In the genomic region with DNA sequence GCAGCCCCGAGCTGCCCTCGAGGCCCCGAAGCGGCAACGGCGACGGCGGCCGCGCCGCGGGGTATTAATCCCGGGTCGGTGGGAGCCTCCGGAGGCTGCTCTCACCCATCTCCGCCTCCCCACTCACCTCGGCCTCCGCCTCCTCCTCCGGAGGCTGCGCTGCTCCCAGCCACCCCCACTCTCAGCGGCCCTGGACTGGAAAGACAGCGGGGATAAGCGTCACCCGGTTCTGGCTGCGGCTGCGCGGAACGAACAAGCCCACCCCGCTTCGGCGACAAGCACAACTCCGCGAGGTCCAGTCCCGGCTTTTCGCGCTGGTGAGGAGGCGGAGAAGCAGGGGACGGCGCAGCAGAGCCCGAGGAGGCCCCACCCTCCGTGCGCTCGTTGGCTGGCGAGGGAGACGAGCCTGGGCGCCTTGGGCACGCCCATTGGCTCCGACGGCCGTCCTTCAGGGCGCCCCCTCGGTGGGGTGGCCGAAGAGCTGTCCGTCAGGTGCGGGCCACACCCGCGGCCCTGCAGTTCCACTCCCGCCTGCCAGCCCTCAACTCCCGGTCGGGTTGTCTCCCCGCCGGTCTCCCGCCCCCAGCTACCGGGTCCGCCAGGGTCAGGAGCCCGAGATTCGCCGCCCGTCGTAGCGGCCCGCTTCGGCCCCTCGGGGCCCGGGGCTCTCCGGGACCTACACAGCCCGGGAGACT, we compare ENCODE assay signal across 8 cellular contexts. TPM values are rescaled to one million over a fixed set of nuclear protein-coding genes. Genes with fewer than 3 reads are reported as not detected.
DNase-seq lines count a peak whose midpoint lies in the region; ATAC-seq and TF ChIP-seq lines count a peak whose summit lies in the region.

A gene (minus strand): TSS at position 327 of the 695 bp plus-strand sequence. CDS start 11,469 bp downstream, outside the sequence.

- ATAC-seq in HG02610 (IDR thresholded peaks at IDR 0.05; ENCODE audit: unreplicated experiment) = peak; percentile 90

- peaks cover 10% of the 10 kb centered on the region for H3K4me1 ChIP-seq in thymus (ENCODE audit: control insufficient read depth, insufficient read depth, low read length)

- peak within 1 kb of the TSS; percentile 90 for H3K4me3 ChIP-seq in GM08714 (ENCODE audit: low read length)
- H3K4me3 ChIP-seq in thymus (ENCODE audit: low read length) = peak within 1 kb of the TSS; percentile 88

- H3K27ac ChIP-seq in thymus (ENCODE audit: low read depth) = peak within 1 kb of the TSS; percentile 98

- H3K27ac Mint-ChIP-seq in activated naive CD8-positive, alpha-beta T cell treated with anti-CD3 and anti-CD28 coated beads for 36 hours = peak within 1 kb of the TSS; percentile 98
- H3K27ac Mint-ChIP-seq in glutamatergic neuron (ENCODE audit: unreplicated experiment) (peak within 1 kb of the TSS; percentile 95), osteocyte (ENCODE audit: unreplicated experiment) (peak within 1 kb of the TSS; percentile 98)

- H3K36me3 Mint-ChIP-seq in activated naive CD8-positive, alpha-beta T cell treated with anti-CD3 and anti-CD28 coated beads for 36 hours = peaks cover 37% of the 10 kb centered on the region
- H3K36me3 Mint-ChIP-seq in glutamatergic neuron (ENCODE audit: unreplicated experiment) (peaks cover 4% of the 10 kb centered on the region), osteocyte (ENCODE audit: unreplicated experiment) (peaks cover 5% of the 10 kb centered on the region)

- under 1% methylated on average over 77 of the region's 77 CpGs for WGBS in thymus

- DNase-seq in NCI-H1105 (lab: John Stamatoyannopoulos, UW) (peak; percentile 85), SKM-1 treated with dmso at 0.1 percent for 144 hours (lab: John Stamatoyannopoulos, UW; ENCODE audit: unreplicated experiment) (peak; percentile 96), glutamatergic neuron (peak; percentile 99), osteocyte (ENCODE audit: extremely low spot score, unreplicated experiment) (peak; percentile 100)
- peak; percentile 99 for DNase-seq in activated naive CD8-positive, alpha-beta T cell treated with anti-CD3 and anti-CD28 coated beads for 36 hours

- TF ChIP-seq CTCF in glutamatergic neuron (IDR thresholded peaks at IDR 0.05; ENCODE audit: partially characterized antibody, unreplicated experiment) = no peak
- TF ChIP-seq CTCF in osteocyte (IDR thresholded peaks at IDR 0.05) = no peak

- peak within 1 kb of the TSS; percentile 96 for H3K4me3 Mint-ChIP-seq in activated naive CD8-positive, alpha-beta T cell treated with anti-CD3 and anti-CD28 coated beads for 36 hours
- H3K4me3 Mint-ChIP-seq in glutamatergic neuron (ENCODE audit: unreplicated experiment) (peak within 1 kb of the TSS; percentile 98), osteocyte (ENCODE audit: unreplicated experiment) (peak within 1 kb of the TSS; percentile 97)

- no peaks in the 10 kb centered on the region for H3K27me3 Mint-ChIP-seq in activated naive CD8-positive, alpha-beta T cell treated with anti-CD3 and anti-CD28 coated beads for 36 hours
- peaks cover 12% of the 10 kb centered on the region for H3K27me3 Mint-ChIP-seq in glutamatergic neuron (ENCODE audit: unreplicated experiment)
- no peaks in the 10 kb centered on the region for H3K27me3 Mint-ChIP-seq in osteocyte (ENCODE audit: unreplicated experiment)

- no peaks in the 10 kb centered on the region for H3K27me3 ChIP-seq in thymus (ENCODE audit: control insufficient read depth, insufficient read depth)

- no peaks in the 10 kb centered on the region for H3K9me3 ChIP-seq in thymus (ENCODE audit: control insufficient read depth)

- H3K4me1 Mint-ChIP-seq in activated naive CD8-positive, alpha-beta T cell treated with anti-CD3 and anti-CD28 coated beads for 36 hours = peaks cover 32% of the 10 kb centered on the region
- H3K4me1 Mint-ChIP-seq in glutamatergic neuron (ENCODE audit: low read depth, unreplicated experiment) = peaks cover 12% of the 10 kb centered on the region
- peaks cover 32% of the 10 kb centered on the region for H3K4me1 Mint-ChIP-seq in osteocyte (ENCODE audit: unreplicated experiment)

- H3K9me3 Mint-ChIP-seq in activated naive CD8-positive, alpha-beta T cell treated with anti-CD3 and anti-CD28 coated beads for 36 hours = no peaks in the 10 kb centered on the region
- H3K9me3 Mint-ChIP-seq in glutamatergic neuron (ENCODE audit: unreplicated experiment) = peaks cover 21% of the 10 kb centered on the region
- H3K9me3 Mint-ChIP-seq in osteocyte (ENCODE audit: unreplicated experiment) = no peaks in the 10 kb centered on the region

- H3K36me3 ChIP-seq in thymus (ENCODE audit: control insufficient read depth, insufficient read depth) = no peaks in the 10 kb centered on the region

RNA-seq across cellular contexts. Expression of the gene that starts here (rescaled TPM):
- total RNA-seq in activated naive CD8-positive, alpha-beta T cell treated with anti-CD3 and anti-CD28 coated beads for 36 hours = 10 to 100 TPM; 11.0 to 13.7 TPM
- total RNA-seq in glutamatergic neuron (ENCODE audit: unreplicated experiment) (20.1 TPM), osteocyte (18.0 and 18.3 TPM in 2 replicates)
- polyA plus RNA-seq in thymus = 18.4 TPM

Comparison
In these comparisons a context has a peak if more than half of its experiments do, and no peak if none do; other contexts are left out.
1. Peak in every context shown above with its lines: DNase-seq, ATAC-seq, H3K4me3 ChIP-seq and H3K27ac ChIP-seq.